Comparison of ENCODE assay signal across 23 cellular contexts in genomic region chr2:146826388-146826787, GRCh38.
"Had no signal": no experiment of that assay in that cellular context is flagged by ENCODE, and none has a peak within 500 bp of the region (broad histone marks: within the 10 kb centered on the region; RNA-seq: fewer than 3 reads in every experiment).

No MANE protein-coding gene starts in this region.

- H3K27me3 ChIP-seq: gastrocnemius medialis, hepatocyte, sigmoid colon, testis, tibial artery had no signal

- H3K36me3 ChIP-seq: gastrocnemius medialis, lower lobe of right lung, prostate gland, sigmoid colon, tibial artery had no signal

- H2AFZ ChIP-seq: hepatocyte had no signal

- H3K79me2 ChIP-seq: hepatocyte had no signal

- H3K27ac ChIP-seq: coronary artery, gastrocnemius medialis, hepatocyte, lower lobe of right lung, prostate gland, sigmoid colon, testis, tibial artery had no signal

- DNase-seq: dermis blood vessel endothelial cell; effector memory CD4-positive, alpha-beta T cell; foreskin fibroblast; gastrocnemius medialis; head of caudate nucleus; kidney glomerular epithelial cell; left colon; left ventricle myocardium superior; lower lobe of right lung; natural killer cell; right cardiac atrium; sigmoid colon; stimulated activated CD4-positive, alpha-beta T cell treated with anti-CD3 and anti-CD28 coated beads, Interleukin-2, amount 100 ng/mL, for 24 hours; stimulated activated CD4-positive, alpha-beta T cell treated with anti-CD3 and anti-CD28 coated beads, Interleukin-4, amount 100 ng/mL, for 4 hours; stimulated activated naive CD8-positive, alpha-beta T cell treated with anti-CD3 and anti-CD28 coated beads, Interleukin-15, Interleukin-2, amounts not matched to agents 100 U/mL and 50 U/mL, for 24 hours; substantia nigra; testis; tibial artery had no signal

- FAIRE-seq: urothelium cell line had no signal

- H3K4me2 ChIP-seq: hepatocyte had no signal

- ATAC-seq: gastrocnemius medialis; left colon; left ventricle myocardium superior; lower lobe of right lung; natural killer cell; right cardiac atrium; stimulated activated memory B cell treated with anti-CD40 and anti-IgM and Interleukin-4, amounts not matched to agents 10 μg/mL and 1 μg/mL and 100 μg/mL, for 72 hours; stimulated activated naive CD8-positive, alpha-beta T cell treated with anti-CD3 and anti-CD28 coated beads, Interleukin-15, Interleukin-2, amounts not matched to agents 100 U/mL and 50 U/mL, for 24 hours had no signal

- H3K9me3 ChIP-seq: gastrocnemius medialis, lower lobe of right lung, prostate gland, sigmoid colon, testis had no signal

- H3K4me1 ChIP-seq: lower lobe of right lung, prostate gland, sigmoid colon, testis had no signal

- H3K4me3 ChIP-seq: coronary artery, gastrocnemius medialis, hepatocyte, lower lobe of right lung, prostate gland, sigmoid colon, testis, tibial artery had no signal
